8 cellular contexts compared by ENCODE assay signal in the genomic region with DNA sequence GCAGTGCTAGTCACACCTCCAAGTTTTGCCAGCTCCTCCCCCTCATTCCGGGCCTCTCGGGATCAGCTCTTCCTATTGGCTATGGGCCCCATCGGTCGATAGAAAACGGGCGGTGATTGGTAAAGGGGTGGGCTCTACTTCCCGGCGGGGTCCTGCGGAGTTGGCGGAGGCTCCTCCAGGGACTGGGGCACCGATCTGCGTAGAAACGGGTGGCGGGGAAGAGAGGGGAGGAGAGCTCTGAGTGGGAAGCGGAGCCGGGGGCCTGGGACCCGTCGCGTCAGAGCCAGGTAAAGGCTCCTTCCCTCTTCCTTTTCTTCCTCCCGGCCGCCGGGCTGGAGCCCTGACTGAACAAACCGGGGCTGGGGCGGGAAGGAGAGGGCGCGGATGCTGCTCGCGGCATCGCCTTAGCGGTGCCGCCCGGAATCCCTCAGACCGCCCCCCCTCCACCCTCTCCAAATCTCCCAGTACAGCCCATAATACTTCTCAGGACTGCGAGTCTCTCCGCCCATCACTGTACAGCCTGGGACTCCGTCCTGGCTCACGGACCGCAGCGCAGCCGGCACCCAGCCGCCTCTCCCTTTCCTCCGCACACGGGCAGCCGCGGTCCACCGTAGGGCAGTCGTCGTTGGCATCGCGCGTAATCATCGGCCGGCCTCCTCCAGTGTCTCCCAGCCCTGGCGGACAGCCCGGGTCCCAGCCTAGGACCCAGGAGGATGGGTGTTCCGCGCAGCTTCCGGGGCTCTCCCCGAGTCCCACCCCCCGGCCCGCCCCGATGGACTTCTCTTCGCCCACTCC. TPM values are rescaled to one million over a fixed set of nuclear protein-coding genes. Genes with fewer than 3 reads are reported as not detected.
A peak's percentile ranks its signal among the peaks of the same experiment; 100 is the strongest.
DNase-seq lines count a peak whose midpoint lies in the region; ATAC-seq and TF ChIP-seq lines count a peak whose summit lies in the region.
"Not testable (repeated sequence)": the region's sequence is repeated elsewhere in the genome, so short reads cannot be mapped to it uniquely, and the experiment has no call there.

TSS of gene SRGAP2 (plus strand) at position 178 of the 795 bp plus-strand sequence. CDS start 2,430 bp downstream, outside the sequence.

- CTCF ChIA-PET in AG04450 (lab: Charles Lee); OCI-LY7 (lab: Charles Lee; ENCODE audit: unreplicated experiment): not testable (repeated sequence)

- not testable (repeated sequence) for BruUV-seq in OCI-LY7 (replicated peaks; lab: Mats Ljungman, UMichigan)

- H4K20me1 ChIP-seq in OCI-LY7 (ENCODE audit: insufficient read depth, low read length): not testable (repeated sequence)

- not testable (repeated sequence) for TF ChIP-seq RAD21 in liver (IDR thresholded peaks at IDR 0.05)

- not testable (repeated sequence) for H2AFZ ChIP-seq in OCI-LY7 (ENCODE audit: low read length)

- DNase-seq in AG04450 (ENCODE audit: low read depth, low spot score) (peak; percentile 16), OCI-LY7 (ENCODE audit: low spot score) (peak; percentile 25)
- peak; percentile 2 to 14 for DNase-seq in activated CD8-positive, alpha-beta memory T cell treated with anti-CD3 and anti-CD28 coated beads for 4 hours (ENCODE audit: low read depth in 2 of 2)
- DNase-seq in stimulated activated CD4-positive, alpha-beta T cell treated with anti-CD3 and anti-CD28 coated beads, Interleukin-12 subunit alpha, Interleukin-12 subunit beta, amount 100 ng/mL, for 4 hours: peak; percentile 24

- TF ChIP-seq CTCF in AG04450 (IDR thresholded peaks at IDR 0.05; ENCODE audit: low read depth, low read length); OCI-LY7 (conservative IDR thresholded peaks at IDR 0.05; ENCODE audit: low read length); liver (IDR thresholded peaks at IDR 0.05; ENCODE audit: low read depth, low read length, missing input control): not testable (repeated sequence)

- 0% methylated on average over 16 to 23 of the region's 63 CpGs for WGBS in ectodermal cell, 2 experiments
- WGBS in liver: 0% methylated on average over 21 of the region's 63 CpGs

- H3K27ac ChIP-seq in AG04450 (ENCODE audit: low read depth, low read length) (peak within 1 kb of the TSS; percentile 65), liver (ENCODE audit: low read depth in 1 of 2, low read length in 2 of 2) (peak within 1 kb of the TSS in 1 of 2 donors; percentile 46)
- not testable (repeated sequence) for H3K27ac ChIP-seq in HUES6 (ENCODE audit: low read depth, low read length); OCI-LY7 (ENCODE audit: low read depth, low read length, poor library complexity, severe bottlenecking); ectodermal cell (ENCODE audit: insufficient read depth, low read depth, low read length, poor library complexity, severe bottlenecking)

- intact Hi-C loops in OCI-LY7 (cut with micrococcal nuclease; ENCODE audit: unreplicated experiment): not testable (repeated sequence)

- peak; percentile 8 for ATAC-seq in GM21381 (IDR thresholded peaks at IDR 0.05; ENCODE audit: unreplicated experiment)

- not testable (repeated sequence) for H3K4me1 ChIP-seq in HUES6 (ENCODE audit: control insufficient read depth, insufficient read depth, low read length); OCI-LY7 (ENCODE audit: insufficient read depth, low read length, poor library complexity, severe bottlenecking); ectodermal cell (ENCODE audit: control insufficient read depth, insufficient read depth, low read length); liver (ENCODE audit: control insufficient read depth in 4 of 4, insufficient read depth in 4 of 4, low read length in 3 of 4)

- H3K27me3 ChIP-seq in AG04450 (ENCODE audit: control insufficient read depth, insufficient read depth, low read length); HUES6 (ENCODE audit: control insufficient read depth, insufficient read depth, low read length); ectodermal cell (ENCODE audit: control insufficient read depth, insufficient read depth, low read length, poor library complexity, severe bottlenecking); liver (ENCODE audit: control insufficient read depth in 4 of 4, insufficient read depth in 4 of 4, low read length in 3 of 4): not testable (repeated sequence)

- H3K9me2 ChIP-seq in OCI-LY7 (ENCODE audit: insufficient read depth, low read length): not testable (repeated sequence)

- H3K4me3 ChIP-seq in AG04450 (ENCODE audit: low read depth, low read length) (peak within 1 kb of the TSS; percentile 59), HUES6 (ENCODE audit: low read depth, low read length) (peak within 1 kb of the TSS; percentile 61), OCI-LY7 (ENCODE audit: low read depth, low read length, poor library complexity, severe bottlenecking) (peak within 1 kb of the TSS; percentile 71), ectodermal cell (ENCODE audit: insufficient read depth, low read depth, low read length) (peak within 1 kb of the TSS; percentile 43), liver (ENCODE audit: low read depth in 1 of 3, low read length in 3 of 3) (peak within 1 kb of the TSS in 2 of 3 donors; percentile 35 to 39)

- not testable (repeated sequence) for H3K79me2 ChIP-seq in OCI-LY7 (ENCODE audit: insufficient read depth, low read depth, low read length)

- H3K9me3 ChIP-seq in AG04450 (ENCODE audit: control insufficient read depth, insufficient read depth, low read length); HUES6 (ENCODE audit: control insufficient read depth, insufficient read depth, low read depth, low read length); OCI-LY7 (ENCODE audit: low read length); ectodermal cell (ENCODE audit: control insufficient read depth, low read length); liver (ENCODE audit: control insufficient read depth in 4 of 4, low read length in 3 of 4): not testable (repeated sequence)

- peak within 1 kb of the TSS; percentile 32; the same call in 1 of the 2 replicates for H3K4me2 ChIP-seq in OCI-LY7 (ENCODE audit: low read length)

- peak within 1 kb of the TSS; percentile 44 for H3K9ac ChIP-seq in HUES6 (ENCODE audit: low read length)
- not testable (repeated sequence) for H3K9ac ChIP-seq in liver (ENCODE audit: low read depth in 1 of 2, low read length in 2 of 2)

- POLR2A ChIA-PET in AG04450 (lab: Yijun Ruan, JAX); OCI-LY7 (lab: Charles Lee): not testable (repeated sequence)

- not testable (repeated sequence) for H3K36me3 ChIP-seq in HUES6 (ENCODE audit: control insufficient read depth, insufficient read depth, low read length); OCI-LY7 (ENCODE audit: insufficient read depth, low read length); ectodermal cell (ENCODE audit: control insufficient read depth, insufficient read depth, low read length); liver (ENCODE audit: control insufficient read depth in 4 of 4, insufficient read depth in 3 of 4, low read depth in 1 of 4, low read length in 3 of 4)

TF ChIP-seq in liver, 16 proteins besides CTCF, POLR2A, EP300 and RAD21:
- TF ChIP-seq EGR1 (IDR thresholded peaks at IDR 0.05; ENCODE audit: low read depth in 2 of 2): peak in 1 of 2 donors; percentile 30

RNA-seq across cellular contexts. Expression of gene SRGAP2, which starts in this region (rescaled TPM):
- 12.4 and 20.3 TPM in 2 replicates for polyA plus RNA-seq in AG04450 (2011; rRNA removed)
- polyA minus RNA-seq in AG04450 (2011; rRNA and poly(A)+ RNA removed): 39.3 and 47.4 TPM in 2 replicates
- 58.3 and 65.1 TPM in 2 replicates for total RNA-seq in OCI-LY7 (2014; rRNA removed; shearing (Covaris generic))
- total RNA-seq in OCI-LY7 (2022): 82.5 and 90.1 TPM in 2 replicates
- 69.6 TPM for polyA plus RNA-seq in ectodermal cell (2013, experiment 1 of 4)
- polyA plus RNA-seq in ectodermal cell (2013, experiment 2 of 4): 67.3 TPM
- polyA plus RNA-seq in ectodermal cell (2013, experiment 3 of 4): 50.3 TPM
- polyA plus RNA-seq in ectodermal cell (2013, experiment 4 of 4): 57.6 TPM
- total RNA-seq in liver: 10 to 100 TPM; 23.5 to 25.2 TPM
- 1 to 10 TPM; 6.6 to 7.7 TPM for polyA plus RNA-seq in liver
